Comparison of ENCODE assay signal across 14 cellular contexts in the genomic region with DNA sequence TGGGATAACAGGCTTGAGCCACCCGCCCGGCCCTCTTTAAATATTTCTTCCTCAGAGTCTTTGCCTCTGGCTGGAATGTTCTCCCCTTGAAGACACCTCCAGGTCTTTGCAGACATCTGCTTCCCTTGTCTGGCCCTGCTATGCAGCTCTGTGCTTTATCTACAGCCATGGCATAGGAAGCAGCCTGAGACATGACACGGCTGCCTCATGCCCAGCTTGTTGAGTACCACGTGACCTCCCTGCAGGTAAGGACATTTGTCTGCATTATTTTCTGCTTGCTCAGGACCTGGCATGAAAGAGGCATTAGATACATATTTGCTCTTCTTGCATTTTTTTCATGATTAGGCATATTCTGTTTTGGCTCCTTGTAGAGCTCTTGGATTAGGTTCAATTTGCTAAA.
A peak's percentile ranks its signal among the peaks of the same experiment; 100 is the strongest.
DNase-seq lines count a peak whose midpoint lies in the region; ATAC-seq and TF ChIP-seq lines count a peak whose summit lies in the region.
"Had no signal": no experiment of that assay in that cellular context is flagged by ENCODE, and none has a peak within 500 bp of the region (broad histone marks: within the 10 kb centered on the region; RNA-seq: fewer than 3 reads in every experiment).

No MANE protein-coding gene starts in this region.

- H3K27ac Mint-ChIP-seq in stimulated activated memory B cell treated with anti-CD40 and anti-IgM and Interleukin-4, amounts not matched to agents 10 μg/mL and 1 μg/mL and 100 μg/mL, for 72 hours: peak overlapping the region; percentile 94
- H3K27ac Mint-ChIP-seq in osteocyte (ENCODE audit: unreplicated experiment): no peak overlapping the region

- no peak for TF ChIP-seq CTCF in osteocyte (IDR thresholded peaks at IDR 0.05)

- H3K36me3 Mint-ChIP-seq in stimulated activated memory B cell treated with anti-CD40 and anti-IgM and Interleukin-4, amounts not matched to agents 10 μg/mL and 1 μg/mL and 100 μg/mL, for 72 hours: peaks cover 10% of the 10 kb centered on the region
- no peaks in the 10 kb centered on the region for H3K36me3 Mint-ChIP-seq in osteocyte (ENCODE audit: unreplicated experiment)

- H3K4me3 Mint-ChIP-seq in stimulated activated memory B cell treated with anti-CD40 and anti-IgM and Interleukin-4, amounts not matched to agents 10 μg/mL and 1 μg/mL and 100 μg/mL, for 72 hours: no peak overlapping the region
- H3K4me3 Mint-ChIP-seq in osteocyte (ENCODE audit: unreplicated experiment): no peak overlapping the region

- no peaks in the 10 kb centered on the region for H3K27me3 Mint-ChIP-seq in stimulated activated memory B cell treated with anti-CD40 and anti-IgM and Interleukin-4, amounts not matched to agents 10 μg/mL and 1 μg/mL and 100 μg/mL, for 72 hours
- H3K27me3 Mint-ChIP-seq in osteocyte (ENCODE audit: unreplicated experiment): no peaks in the 10 kb centered on the region

- DNase-seq in NCI-H510A (lab: John Stamatoyannopoulos, UW) (peak; percentile 42), NCI-H510A treated with DMSO at 0.1 percent for 48 hours (lab: John Stamatoyannopoulos, UW) (no peak), NCI-H2196 treated with DMSO at 0.1 percent for 48 hours (lab: John Stamatoyannopoulos, UW; ENCODE audit: unreplicated experiment) (peak; percentile 67), AG08396 (ENCODE audit: low spot score) (no peak), osteocyte (ENCODE audit: extremely low spot score, unreplicated experiment) (no peak), activated gamma-delta T cell (lab: John Stamatoyannopoulos, UW) (no peak)
- DNase-seq: ACHN, activated gamma-delta T cell treated with Interleukin-2 at 50 U/mL for 16 hours, dermis blood vessel endothelial cell, NCI-H82, occipital lobe, substantia nigra had no signal

- H3K9me3 Mint-ChIP-seq in stimulated activated memory B cell treated with anti-CD40 and anti-IgM and Interleukin-4, amounts not matched to agents 10 μg/mL and 1 μg/mL and 100 μg/mL, for 72 hours: peaks cover 2% of the 10 kb centered on the region
- no peaks in the 10 kb centered on the region for H3K9me3 Mint-ChIP-seq in osteocyte (ENCODE audit: unreplicated experiment)

- peak; percentile 94 for ATAC-seq in esophagus mucosa
- ATAC-seq in stimulated activated memory B cell treated with anti-CD40 and anti-IgM and Interleukin-4, amounts not matched to agents 10 μg/mL and 1 μg/mL and 100 μg/mL, for 72 hours: no peak

- H3K4me1 Mint-ChIP-seq in stimulated activated memory B cell treated with anti-CD40 and anti-IgM and Interleukin-4, amounts not matched to agents 10 μg/mL and 1 μg/mL and 100 μg/mL, for 72 hours: peaks cover 55% of the 10 kb centered on the region
- H3K4me1 Mint-ChIP-seq in osteocyte (ENCODE audit: unreplicated experiment): peaks cover 47% of the 10 kb centered on the region

Comparison
In these comparisons a context has a peak if more than half of its experiments do, and no peak if none do; other contexts are left out.
1. DNase-seq: peak in NCI-H510A (single experiment) and NCI-H2196 treated with DMSO at 0.1 percent for 48 hours (single experiment); none in NCI-H510A treated with DMSO at 0.1 percent for 48 hours (single experiment), AG08396 (single experiment), osteocyte (single experiment) and activated gamma-delta T cell (single experiment).